ENCODE assay signal across 1 cellular context in genomic region chr1:207751790-207752455, GRCh38.
TF ChIP-seq lines count a peak whose summit lies in the region.

Gene CD46 (plus strand): TSS chr1:207752054. CDS start chr1:207752213, 159 bp downstream.

TF ChIP-seq in GM12878, 131 proteins besides CTCF, POLR2A, EP300 and RAD21 (continued from another document):
- TF ChIP-seq, protein P1, sequence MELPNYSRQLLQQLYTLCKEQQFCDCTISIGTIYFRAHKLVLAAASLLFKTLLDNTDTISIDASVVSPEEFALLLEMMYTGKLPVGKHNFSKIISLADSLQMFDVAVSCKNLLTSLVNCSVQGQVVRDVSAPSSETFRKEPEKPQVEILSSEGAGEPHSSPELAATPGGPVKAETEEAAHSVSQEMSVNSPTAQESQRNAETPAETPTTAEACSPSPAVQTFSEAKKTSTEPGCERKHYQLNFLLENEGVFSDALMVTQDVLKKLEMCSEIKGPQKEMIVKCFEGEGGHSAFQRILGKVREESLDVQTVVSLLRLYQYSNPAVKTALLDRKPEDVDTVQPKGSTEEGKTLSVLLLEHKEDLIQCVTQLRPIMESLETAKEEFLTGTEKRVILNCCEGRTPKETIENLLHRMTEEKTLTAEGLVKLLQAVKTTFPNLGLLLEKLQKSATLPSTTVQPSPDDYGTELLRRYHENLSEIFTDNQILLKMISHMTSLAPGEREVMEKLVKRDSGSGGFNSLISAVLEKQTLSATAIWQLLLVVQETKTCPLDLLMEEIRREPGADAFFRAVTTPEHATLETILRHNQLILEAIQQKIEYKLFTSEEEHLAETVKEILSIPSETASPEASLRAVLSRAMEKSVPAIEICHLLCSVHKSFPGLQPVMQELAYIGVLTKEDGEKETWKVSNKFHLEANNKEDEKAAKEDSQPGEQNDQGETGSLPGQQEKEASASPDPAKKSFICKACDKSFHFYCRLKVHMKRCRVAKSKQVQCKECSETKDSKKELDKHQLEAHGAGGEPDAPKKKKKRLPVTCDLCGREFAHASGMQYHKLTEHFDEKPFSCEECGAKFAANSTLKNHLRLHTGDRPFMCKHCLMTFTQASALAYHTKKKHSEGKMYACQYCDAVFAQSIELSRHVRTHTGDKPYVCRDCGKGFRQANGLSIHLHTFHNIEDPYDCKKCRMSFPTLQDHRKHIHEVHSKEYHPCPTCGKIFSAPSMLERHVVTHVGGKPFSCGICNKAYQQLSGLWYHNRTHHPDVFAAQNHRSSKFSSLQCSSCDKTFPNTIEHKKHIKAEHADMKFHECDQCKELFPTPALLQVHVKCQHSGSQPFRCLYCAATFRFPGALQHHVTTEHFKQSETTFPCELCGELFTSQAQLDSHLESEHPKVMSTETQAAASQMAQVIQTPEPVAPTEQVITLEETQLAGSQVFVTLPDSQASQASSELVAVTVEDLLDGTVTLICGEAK (IDR thresholded peaks at IDR 0.05; ENCODE audit: borderline replicate concordance), result peak; percentile 64
- TF ChIP-seq, protein P2, sequence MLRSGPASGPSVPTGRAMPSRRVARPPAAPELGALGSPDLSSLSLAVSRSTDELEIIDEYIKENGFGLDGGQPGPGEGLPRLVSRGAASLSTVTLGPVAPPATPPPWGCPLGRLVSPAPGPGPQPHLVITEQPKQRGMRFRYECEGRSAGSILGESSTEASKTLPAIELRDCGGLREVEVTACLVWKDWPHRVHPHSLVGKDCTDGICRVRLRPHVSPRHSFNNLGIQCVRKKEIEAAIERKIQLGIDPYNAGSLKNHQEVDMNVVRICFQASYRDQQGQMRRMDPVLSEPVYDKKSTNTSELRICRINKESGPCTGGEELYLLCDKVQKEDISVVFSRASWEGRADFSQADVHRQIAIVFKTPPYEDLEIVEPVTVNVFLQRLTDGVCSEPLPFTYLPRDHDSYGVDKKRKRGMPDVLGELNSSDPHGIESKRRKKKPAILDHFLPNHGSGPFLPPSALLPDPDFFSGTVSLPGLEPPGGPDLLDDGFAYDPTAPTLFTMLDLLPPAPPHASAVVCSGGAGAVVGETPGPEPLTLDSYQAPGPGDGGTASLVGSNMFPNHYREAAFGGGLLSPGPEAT (IDR thresholded peaks at IDR 0.05; ENCODE audit: low read depth), result peak; percentile 88
- TF ChIP-seq TBL1XR1 (IDR thresholded peaks at IDR 0.05; ENCODE audit: low read depth, low read length), result no peak
- TF ChIP-seq NFYA (IDR thresholded peaks at IDR 0.05; ENCODE audit: borderline replicate concordance, low read depth, low read length), result no peak
- TF ChIP-seq RFX5 (IDR thresholded peaks at IDR 0.05; ENCODE audit: low read depth, low read length), result no peak
- peak; percentile 31; the same call in 1 of the 2 replicates for TF ChIP-seq GATAD2B (conservative IDR thresholded peaks at IDR 0.05; ENCODE audit: low read depth)
- TF ChIP-seq, protein P3, sequence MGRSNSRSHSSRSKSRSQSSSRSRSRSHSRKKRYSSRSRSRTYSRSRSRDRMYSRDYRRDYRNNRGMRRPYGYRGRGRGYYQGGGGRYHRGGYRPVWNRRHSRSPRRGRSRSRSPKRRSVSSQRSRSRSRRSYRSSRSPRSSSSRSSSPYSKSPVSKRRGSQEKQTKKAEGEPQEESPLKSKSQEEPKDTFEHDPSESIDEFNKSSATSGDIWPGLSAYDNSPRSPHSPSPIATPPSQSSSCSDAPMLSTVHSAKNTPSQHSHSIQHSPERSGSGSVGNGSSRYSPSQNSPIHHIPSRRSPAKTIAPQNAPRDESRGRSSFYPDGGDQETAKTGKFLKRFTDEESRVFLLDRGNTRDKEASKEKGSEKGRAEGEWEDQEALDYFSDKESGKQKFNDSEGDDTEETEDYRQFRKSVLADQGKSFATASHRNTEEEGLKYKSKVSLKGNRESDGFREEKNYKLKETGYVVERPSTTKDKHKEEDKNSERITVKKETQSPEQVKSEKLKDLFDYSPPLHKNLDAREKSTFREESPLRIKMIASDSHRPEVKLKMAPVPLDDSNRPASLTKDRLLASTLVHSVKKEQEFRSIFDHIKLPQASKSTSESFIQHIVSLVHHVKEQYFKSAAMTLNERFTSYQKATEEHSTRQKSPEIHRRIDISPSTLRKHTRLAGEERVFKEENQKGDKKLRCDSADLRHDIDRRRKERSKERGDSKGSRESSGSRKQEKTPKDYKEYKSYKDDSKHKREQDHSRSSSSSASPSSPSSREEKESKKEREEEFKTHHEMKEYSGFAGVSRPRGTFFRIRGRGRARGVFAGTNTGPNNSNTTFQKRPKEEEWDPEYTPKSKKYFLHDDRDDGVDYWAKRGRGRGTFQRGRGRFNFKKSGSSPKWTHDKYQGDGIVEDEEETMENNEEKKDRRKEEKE (IDR thresholded peaks at IDR 0.05), result no peak
- TF ChIP-seq NBN (IDR thresholded peaks at IDR 0.05), result 0 out of 2 replicates have a peak, but pooled peaks have one; percentile 58
- TF ChIP-seq PML (IDR thresholded peaks at IDR 0.05; ENCODE audit: low read length), result peak; percentile 69; the same call in 1 of the 2 replicates
- peak; percentile 75 for TF ChIP-seq TAF1 (IDR thresholded peaks at IDR 0.05; ENCODE audit: borderline replicate concordance, low read depth, low read length)
- no peak for TF ChIP-seq STAT3 (IDR thresholded peaks at IDR 0.05; ENCODE audit: low read depth, low read length)
- TF ChIP-seq POLR2AphosphoS5 (IDR thresholded peaks at IDR 0.05; ENCODE audit: low read length), result peak; percentile 74
- TF ChIP-seq, protein P4, sequence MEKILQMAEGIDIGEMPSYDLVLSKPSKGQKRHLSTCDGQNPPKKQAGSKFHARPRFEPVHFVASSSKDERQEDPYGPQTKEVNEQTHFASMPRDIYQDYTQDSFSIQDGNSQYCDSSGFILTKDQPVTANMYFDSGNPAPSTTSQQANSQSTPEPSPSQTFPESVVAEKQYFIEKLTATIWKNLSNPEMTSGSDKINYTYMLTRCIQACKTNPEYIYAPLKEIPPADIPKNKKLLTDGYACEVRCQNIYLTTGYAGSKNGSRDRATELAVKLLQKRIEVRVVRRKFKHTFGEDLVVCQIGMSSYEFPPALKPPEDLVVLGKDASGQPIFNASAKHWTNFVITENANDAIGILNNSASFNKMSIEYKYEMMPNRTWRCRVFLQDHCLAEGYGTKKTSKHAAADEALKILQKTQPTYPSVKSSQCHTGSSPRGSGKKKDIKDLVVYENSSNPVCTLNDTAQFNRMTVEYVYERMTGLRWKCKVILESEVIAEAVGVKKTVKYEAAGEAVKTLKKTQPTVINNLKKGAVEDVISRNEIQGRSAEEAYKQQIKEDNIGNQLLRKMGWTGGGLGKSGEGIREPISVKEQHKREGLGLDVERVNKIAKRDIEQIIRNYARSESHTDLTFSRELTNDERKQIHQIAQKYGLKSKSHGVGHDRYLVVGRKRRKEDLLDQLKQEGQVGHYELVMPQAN (conservative IDR thresholded peaks at IDR 0.05), result peak; percentile 55
- peak; percentile 81 for TF ChIP-seq USF2 (IDR thresholded peaks at IDR 0.05; ENCODE audit: borderline replicate concordance, low read depth, low read length)
- 0 out of 2 replicates have a peak, but pooled peaks have one; percentile 22 for TF ChIP-seq MAX (IDR thresholded peaks at IDR 0.05; ENCODE audit: low read depth, low read length)
- TF ChIP-seq CREB1 (IDR thresholded peaks at IDR 0.05; ENCODE audit: low read depth), result peak; percentile 54
- peak; percentile 58; the same call in 1 of the 2 replicates for TF ChIP-seq IRF3 (IDR thresholded peaks at IDR 0.05)
- 0 out of 2 replicates have a peak, but pooled peaks have one; percentile 17 for TF ChIP-seq DPF2 (IDR thresholded peaks at IDR 0.05)
- no peak for TF ChIP-seq FOS (IDR thresholded peaks at IDR 0.05; ENCODE audit: borderline replicate concordance, extremely low read depth, insufficient read length)
- peak; percentile 87 for TF ChIP-seq ZNF687 (IDR thresholded peaks at IDR 0.05)
- TF ChIP-seq, protein P5, sequence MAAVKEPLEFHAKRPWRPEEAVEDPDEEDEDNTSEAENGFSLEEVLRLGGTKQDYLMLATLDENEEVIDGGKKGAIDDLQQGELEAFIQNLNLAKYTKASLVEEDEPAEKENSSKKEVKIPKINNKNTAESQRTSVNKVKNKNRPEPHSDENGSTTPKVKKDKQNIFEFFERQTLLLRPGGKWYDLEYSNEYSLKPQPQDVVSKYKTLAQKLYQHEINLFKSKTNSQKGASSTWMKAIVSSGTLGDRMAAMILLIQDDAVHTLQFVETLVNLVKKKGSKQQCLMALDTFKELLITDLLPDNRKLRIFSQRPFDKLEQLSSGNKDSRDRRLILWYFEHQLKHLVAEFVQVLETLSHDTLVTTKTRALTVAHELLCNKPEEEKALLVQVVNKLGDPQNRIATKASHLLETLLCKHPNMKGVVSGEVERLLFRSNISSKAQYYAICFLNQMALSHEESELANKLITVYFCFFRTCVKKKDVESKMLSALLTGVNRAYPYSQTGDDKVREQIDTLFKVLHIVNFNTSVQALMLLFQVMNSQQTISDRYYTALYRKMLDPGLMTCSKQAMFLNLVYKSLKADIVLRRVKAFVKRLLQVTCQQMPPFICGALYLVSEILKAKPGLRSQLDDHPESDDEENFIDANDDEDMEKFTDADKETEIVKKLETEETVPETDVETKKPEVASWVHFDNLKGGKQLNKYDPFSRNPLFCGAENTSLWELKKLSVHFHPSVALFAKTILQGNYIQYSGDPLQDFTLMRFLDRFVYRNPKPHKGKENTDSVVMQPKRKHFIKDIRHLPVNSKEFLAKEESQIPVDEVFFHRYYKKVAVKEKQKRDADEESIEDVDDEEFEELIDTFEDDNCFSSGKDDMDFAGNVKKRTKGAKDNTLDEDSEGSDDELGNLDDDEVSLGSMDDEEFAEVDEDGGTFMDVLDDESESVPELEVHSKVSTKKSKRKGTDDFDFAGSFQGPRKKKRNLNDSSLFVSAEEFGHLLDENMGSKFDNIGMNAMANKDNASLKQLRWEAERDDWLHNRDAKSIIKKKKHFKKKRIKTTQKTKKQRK (IDR thresholded peaks at IDR 0.05; ENCODE audit: low read depth, low read length), result no peak
- TF ChIP-seq KLF5 (IDR thresholded peaks at IDR 0.05; ENCODE audit: partially characterized antibody), result peak; percentile 64
